Comparison of ENCODE assay signal across 20 cellular contexts in the genomic region with DNA sequence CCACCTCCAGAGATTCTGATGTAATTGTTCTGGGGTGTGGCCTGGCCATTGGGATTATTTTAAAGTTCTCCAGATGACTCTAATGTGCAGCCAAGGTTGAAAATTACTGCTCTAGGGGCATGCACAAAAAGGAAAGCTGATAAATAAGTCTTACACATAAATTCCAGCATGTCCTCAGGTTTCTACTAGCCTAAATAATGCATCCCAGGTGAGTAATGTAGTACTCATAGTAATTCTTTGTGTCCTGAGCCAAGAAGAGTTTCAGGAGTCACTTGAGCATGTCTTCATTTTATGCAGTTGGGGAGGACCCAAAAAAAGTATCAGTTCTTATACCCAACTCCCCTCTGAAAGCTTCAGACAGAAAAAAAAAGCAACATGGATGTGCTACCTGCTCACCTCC.
"Had no signal": no experiment of that assay in that cellular context is flagged by ENCODE, and none has a peak within 500 bp of the region (broad histone marks: within the 10 kb centered on the region; RNA-seq: fewer than 3 reads in every experiment).

No MANE protein-coding gene starts in this region.

- H3K4me1 Mint-ChIP-seq: activated CD4-positive, alpha-beta memory T cell treated with anti-CD3 and anti-CD28 coated beads, Interleukin-2, amount 10 ng/mL, durations not matched to agents 7 days and 5 days; activated CD4-positive, alpha-beta T cell treated with anti-CD3 and anti-CD28 coated beads for 36 hours; activated naive CD4-positive, alpha-beta T cell treated with anti-CD3 and anti-CD28 coated beads, Interleukin-2, amount 50 U/mL, for 24 hours; central memory CD8-positive, alpha-beta T cell had no signal

- H3K9ac ChIP-seq: SK-N-SH had no signal

- H3K36me3 ChIP-seq: WERI-Rb-1 had no signal

- H3K9me3 ChIP-seq: SK-N-SH had no signal

- H3K27ac ChIP-seq: WERI-Rb-1 had no signal

- DNase-seq: activated CD4-positive, alpha-beta memory T cell treated with anti-CD3 and anti-CD28 coated beads, Interleukin-2, amount 10 ng/mL, durations not matched to agents 7 days and 5 days; activated CD4-positive, alpha-beta T cell treated with anti-CD3 and anti-CD28 coated beads for 36 hours; activated CD4-positive, alpha-beta T cell treated with anti-CD3 and anti-CD28 coated beads, Interleukin-2, amount 50 U/mL, for 1 hour; activated effector memory CD4-positive, alpha-beta T cell treated with Interleukin-2 at 50 U/mL for 16 hours; activated naive CD4-positive, alpha-beta T cell; activated T-cell treated with anti-CD3 and anti-CD28 coated beads, Interleukin-2, amount 50 U/mL, for 24 hours; aorta; MM.1S; NCI-H1105 treated with DMSO at 0.1 percent for 48 hours; NCI-H1436 treated with DMSO at 0.1 percent for 48 hours; NCI-H187; NCI-H2081; NCI-H510A treated with DMSO at 0.1 percent for 48 hours; SK-N-SH; T-helper 1 cell; WERI-Rb-1 had no signal

- H3K9me3 Mint-ChIP-seq: activated CD4-positive, alpha-beta memory T cell treated with anti-CD3 and anti-CD28 coated beads, Interleukin-2, amount 10 ng/mL, durations not matched to agents 7 days and 5 days; activated naive CD4-positive, alpha-beta T cell treated with anti-CD3 and anti-CD28 coated beads, Interleukin-2, amount 50 U/mL, for 24 hours; activated T-cell treated with anti-CD3 and anti-CD28 coated beads, Interleukin-2, amount 50 U/mL, for 24 hours; activated T-helper 1 cell treated with anti-CD3 and anti-CD28 coated beads, Interleukin-12 subunit alpha, Interleukin-12 subunit beta, Interleukin-2, Interleukin-4 antibody, amounts not matched to agents 30 ng/mL and 10 ng/mL and 1 ng/mL, durations not matched to agents 14 hours and 24 hours and 36 hours; central memory CD8-positive, alpha-beta T cell had no signal

- H3K4me3 Mint-ChIP-seq: activated CD4-positive, alpha-beta memory T cell treated with anti-CD3 and anti-CD28 coated beads, Interleukin-2, amount 10 ng/mL, durations not matched to agents 7 days and 5 days; activated CD4-positive, alpha-beta T cell treated with anti-CD3 and anti-CD28 coated beads for 36 hours; activated naive CD4-positive, alpha-beta T cell treated with anti-CD3 and anti-CD28 coated beads, Interleukin-2, amount 50 U/mL, for 24 hours; activated T-cell treated with anti-CD3 and anti-CD28 coated beads, Interleukin-2, amount 50 U/mL, for 24 hours; activated T-helper 1 cell treated with anti-CD3 and anti-CD28 coated beads, Interleukin-12 subunit alpha, Interleukin-12 subunit beta, Interleukin-2, Interleukin-4 antibody, amounts not matched to agents 30 ng/mL and 10 ng/mL and 1 ng/mL, durations not matched to agents 14 hours and 24 hours and 36 hours; central memory CD8-positive, alpha-beta T cell had no signal

- H3K36me3 Mint-ChIP-seq: activated naive CD4-positive, alpha-beta T cell treated with anti-CD3 and anti-CD28 coated beads, Interleukin-2, amount 50 U/mL, for 24 hours had no signal

- H3K4me2 ChIP-seq: SK-N-SH had no signal

- ATAC-seq: activated CD4-positive, alpha-beta T cell treated with anti-CD3 and anti-CD28 coated beads for 36 hours; Right ventricle myocardium inferior had no signal

- H3K27ac Mint-ChIP-seq: activated CD4-positive, alpha-beta memory T cell treated with anti-CD3 and anti-CD28 coated beads, Interleukin-2, amount 10 ng/mL, durations not matched to agents 7 days and 5 days; activated CD4-positive, alpha-beta T cell treated with anti-CD3 and anti-CD28 coated beads for 36 hours; activated naive CD4-positive, alpha-beta T cell treated with anti-CD3 and anti-CD28 coated beads, Interleukin-2, amount 50 U/mL, for 24 hours; activated T-cell treated with anti-CD3 and anti-CD28 coated beads, Interleukin-2, amount 50 U/mL, for 24 hours; activated T-helper 1 cell treated with anti-CD3 and anti-CD28 coated beads, Interleukin-12 subunit alpha, Interleukin-12 subunit beta, Interleukin-2, Interleukin-4 antibody, amounts not matched to agents 30 ng/mL and 10 ng/mL and 1 ng/mL, durations not matched to agents 14 hours and 24 hours and 36 hours had no signal
